In genomic region chr1:201127755-201128455, GRCh38 we compare ENCODE assay signal across 1 cellular context.
TF ChIP-seq lines count a peak whose summit lies in the region.

No MANE protein-coding gene starts in this region.

TF ChIP-seq in H1, 55 proteins besides CTCF, POLR2A, EP300 and RAD21:
- no peak for TF ChIP-seq NRF1 (IDR thresholded peaks at IDR 0.05; ENCODE audit: low read depth, low read length)
- no peak for TF ChIP-seq RNF2 (IDR thresholded peaks at IDR 0.05; ENCODE audit: borderline replicate concordance, low read depth, low read length, missing control alignments, poor library complexity, severe bottlenecking)
- no peak for TF ChIP-seq KDM4A (IDR thresholded peaks at IDR 0.05; ENCODE audit: low read depth, low read length, severe bottlenecking)
- no peak for TF ChIP-seq GABPA (IDR thresholded peaks at IDR 0.05; ENCODE audit: borderline replicate concordance, insufficient read depth, low read length)
- TF ChIP-seq GTF2F1 (IDR thresholded peaks at IDR 0.05; ENCODE audit: borderline replicate concordance, low read depth, low read length) = no peak
- TF ChIP-seq POU5F1 (IDR thresholded peaks at IDR 0.05; ENCODE audit: low read depth, low read length) = no peak
- TF ChIP-seq CHD7 (IDR thresholded peaks at IDR 0.05; ENCODE audit: insufficient replicate concordance, low read length) = no peak
TF ChIP-seq in H1: peak in this region for 0.
